9 cellular contexts compared by ENCODE assay signal in genomic region chr13:48977973-48978372, GRCh38. TPM values are rescaled to one million over a fixed set of nuclear protein-coding genes. Genes with fewer than 3 reads are reported as not detected.
DNase-seq lines count a peak whose midpoint lies in the region; ATAC-seq lines count a peak whose summit lies in the region.
"Had no signal": no experiment of that assay in that cellular context is flagged by ENCODE, and none has a peak within 500 bp of the region (broad histone marks: within the 10 kb centered on the region; RNA-seq: fewer than 3 reads in every experiment).

No MANE protein-coding gene starts in this region.

- peaks cover 18% of the 10 kb centered on the region for H3K9me3 Mint-ChIP-seq in stimulated activated naive CD8-positive, alpha-beta T cell treated with anti-CD3 and anti-CD28 coated beads, Interleukin-15, Interleukin-2, amounts not matched to agents 100 ng/mL and 50 ng/mL, for 24 hours
- H3K9me3 Mint-ChIP-seq in activated CD4-positive, alpha-beta memory T cell treated with anti-CD3 and anti-CD28 coated beads for 36 hours, result peaks cover 23% of the 10 kb centered on the region
- H3K9me3 Mint-ChIP-seq in immature natural killer cell, result peaks cover 0 to 23% (median 14%) of the 10 kb centered on the region in 6 donors

- intact Hi-C loops in activated CD4-positive, alpha-beta memory T cell treated with anti-CD3 and anti-CD28 coated beads for 36 hours (cut with micrococcal nuclease), result loop anchor here (2.0 to 5.0 kb wide), 6 partner anchors 133 to 941 kb away; partner anchors contain the start of genes CAB39L, CYSLTR2, NUDT15 and PHF11

- H3K27ac Mint-ChIP-seq in stimulated activated naive CD8-positive, alpha-beta T cell treated with anti-CD3 and anti-CD28 coated beads, Interleukin-15, Interleukin-2, amounts not matched to agents 100 ng/mL and 50 ng/mL, for 24 hours, result peak overlapping the region; percentile 37
- H3K27ac Mint-ChIP-seq in activated CD4-positive, alpha-beta memory T cell treated with anti-CD3 and anti-CD28 coated beads for 36 hours, result no peak overlapping the region
- peak overlapping the region in 1 of 6 donors; percentile 1 for H3K27ac Mint-ChIP-seq in immature natural killer cell

- peaks cover 60% of the 10 kb centered on the region for H3K4me1 Mint-ChIP-seq in stimulated activated naive CD8-positive, alpha-beta T cell treated with anti-CD3 and anti-CD28 coated beads, Interleukin-15, Interleukin-2, amounts not matched to agents 100 ng/mL and 50 ng/mL, for 24 hours (ENCODE audit: low read depth)
- peaks cover 55% of the 10 kb centered on the region for H3K4me1 Mint-ChIP-seq in activated CD4-positive, alpha-beta memory T cell treated with anti-CD3 and anti-CD28 coated beads for 36 hours (ENCODE audit: low read depth)
- H3K4me1 Mint-ChIP-seq in immature natural killer cell, result peaks cover 40 to 54% of the 10 kb centered on the region in 2 donors

- DNase-seq in stimulated activated naive CD8-positive, alpha-beta T cell treated with anti-CD3 and anti-CD28 coated beads, Interleukin-15, Interleukin-2, amounts not matched to agents 100 U/mL and 50 U/mL, for 24 hours, result no peak
- DNase-seq in activated CD4-positive, alpha-beta memory T cell treated with anti-CD3 and anti-CD28 coated beads for 36 hours, result no peak
- DNase-seq in immature natural killer cell (no peak), NCI-H446 treated with DMSO at 0.1 percent for 48 hours (lab: John Stamatoyannopoulos, UW) (no peak)
- no peak for DNase-seq in stimulated activated CD4-positive, alpha-beta T cell treated with anti-CD3 and anti-CD28 coated beads, Interleukin-12 subunit alpha, Interleukin-12 subunit beta, amount 100 ng/mL, for 4 hours

- H3K4me3 Mint-ChIP-seq in stimulated activated naive CD8-positive, alpha-beta T cell treated with anti-CD3 and anti-CD28 coated beads, Interleukin-15, Interleukin-2, amounts not matched to agents 100 ng/mL and 50 ng/mL, for 24 hours, result peak overlapping the region; percentile 98
- peak overlapping the region; percentile 62 for H3K4me3 Mint-ChIP-seq in activated CD4-positive, alpha-beta memory T cell treated with anti-CD3 and anti-CD28 coated beads for 36 hours
- peak overlapping the region in 4 of 5 donors; percentile 22 to 53 (median 23) for H3K4me3 Mint-ChIP-seq in immature natural killer cell

- POLR2A ChIA-PET in activated CD4-positive, alpha-beta memory T cell treated with anti-CD3 and anti-CD28 coated beads for 36 hours (lab: Charles Lee), result no interaction called here

- no peaks in the 10 kb centered on the region for H3K27me3 Mint-ChIP-seq in stimulated activated naive CD8-positive, alpha-beta T cell treated with anti-CD3 and anti-CD28 coated beads, Interleukin-15, Interleukin-2, amounts not matched to agents 100 ng/mL and 50 ng/mL, for 24 hours
- H3K27me3 Mint-ChIP-seq in activated CD4-positive, alpha-beta memory T cell treated with anti-CD3 and anti-CD28 coated beads for 36 hours, result no peaks in the 10 kb centered on the region
- H3K27me3 Mint-ChIP-seq in immature natural killer cell (ENCODE audit: low read depth in 3 of 3), result peaks cover 2 to 11% (median 10%) of the 10 kb centered on the region in 3 donors
- H3K27me3 Mint-ChIP-seq: dendritic cell treated with granulocyte-macrophage colony-stimulating factor and Interleukin-4, amounts not matched to agents 40 ng/mL and 50 ng/mL, for 4 days had no signal

- ATAC-seq in stimulated activated naive CD8-positive, alpha-beta T cell treated with anti-CD3 and anti-CD28 coated beads, Interleukin-15, Interleukin-2, amounts not matched to agents 100 U/mL and 50 U/mL, for 24 hours, result no peak
- ATAC-seq in HG02981 (IDR thresholded peaks at IDR 0.05; ENCODE audit: unreplicated experiment) (no peak), HG02798 (IDR thresholded peaks at IDR 0.05; ENCODE audit: poor library complexity, unreplicated experiment) (no peak)

- CTCF ChIA-PET in activated CD4-positive, alpha-beta memory T cell treated with anti-CD3 and anti-CD28 coated beads for 36 hours (lab: Charles Lee), result no interaction called here

- H3K36me3 Mint-ChIP-seq in stimulated activated naive CD8-positive, alpha-beta T cell treated with anti-CD3 and anti-CD28 coated beads, Interleukin-15, Interleukin-2, amounts not matched to agents 100 ng/mL and 50 ng/mL, for 24 hours (ENCODE audit: low read depth), result peaks cover 31% of the 10 kb centered on the region
- peaks cover 28% of the 10 kb centered on the region for H3K36me3 Mint-ChIP-seq in activated CD4-positive, alpha-beta memory T cell treated with anti-CD3 and anti-CD28 coated beads for 36 hours
- H3K36me3 Mint-ChIP-seq in immature natural killer cell, result peaks cover 7% of the 10 kb centered on the region in 3 donors

RNA-seq across cellular contexts. Expression of gene FNDC3A, which starts 2.3 kb away (rescaled TPM):
- total RNA-seq in activated CD4-positive, alpha-beta memory T cell treated with anti-CD3 and anti-CD28 coated beads for 36 hours, result 10 to 100 TPM; 21.1 to 21.6 TPM
- 1 to 10 TPM; 3.5 to 8.1 (median 5.1) TPM for polyA plus RNA-seq in immature natural killer cell

Comparison
In these comparisons a context has a peak if more than half of its experiments do, and no peak if none do; other contexts are left out.
1. H3K4me3 Mint-ChIP-seq: peak in every context shown above with its lines; median percentile 98 in stimulated activated naive CD8-positive, alpha-beta T cell treated with anti-CD3 and anti-CD28 coated beads, Interleukin-15, Interleukin-2, amounts not matched to agents 100 ng/mL and 50 ng/mL, for 24 hours; 62 in activated CD4-positive, alpha-beta memory T cell treated with anti-CD3 and anti-CD28 coated beads for 36 hours; 23 in immature natural killer cell.